In genomic region chr15:66659384-66659783, GRCh38 we compare ENCODE assay signal across 20 cellular contexts. TPM values are rescaled to one million over a fixed set of nuclear protein-coding genes. Genes with fewer than 3 reads are reported as not detected.
A peak's percentile ranks its signal among the peaks of the same experiment; 100 is the strongest.
DNase-seq lines count a peak whose midpoint lies in the region; ATAC-seq, FAIRE-seq and TF ChIP-seq lines count a peak whose summit lies in the region.
"Had no signal": no experiment of that assay in that cellular context is flagged by ENCODE, and none has a peak within 500 bp of the region (broad histone marks: within the 10 kb centered on the region; RNA-seq: fewer than 3 reads in every experiment).

No MANE protein-coding gene starts in this region.

- H3K4ac ChIP-seq in trophoblast cell (ENCODE audit: low read depth, low read length) = no peak overlapping the region
- H3K4ac ChIP-seq in mesenchymal stem cell (ENCODE audit: low read depth in 1 of 2, low read length in 2 of 2) = no peak overlapping the region

- H2BK12ac ChIP-seq in trophoblast cell (ENCODE audit: low read length) (peak overlapping the region; percentile 73), mesenchymal stem cell (ENCODE audit: low read length in 2 of 2) (no peak overlapping the region)

- H2BK120ac ChIP-seq in trophoblast cell (ENCODE audit: insufficient read depth, low read length, poor library complexity) (no peak overlapping the region), mesenchymal stem cell (ENCODE audit: low read depth, low read length) (no peak overlapping the region)

- H3K4me3 ChIP-seq in right cardiac atrium (ENCODE audit: low read length) (no peak overlapping the region), right atrium auricular region (no peak overlapping the region), MM.1S (ENCODE audit: low read length) (no peak overlapping the region), endothelial cell of umbilical vein (replicated peaks in 1 of 3; ENCODE audit: insufficient read depth in 1 of 3, low read depth in 1 of 3, low read length in 3 of 3) (no peak overlapping the region), trophoblast cell (ENCODE audit: low read depth, low read length) (no peak overlapping the region), mesenchymal stem cell (ENCODE audit: insufficient read depth in 1 of 2, low read depth in 1 of 2, low read length in 2 of 2) (no peak overlapping the region)
- H3K4me3 ChIP-seq: GM23338 had no signal

- dilution Hi-C loops in endothelial cell of umbilical vein (cut with MboI; ENCODE audit: extremely low pct_ligation_motif_present, low sequenced_read_pairs) = no loop called here

- 0 out of 2 replicates have a peak overlapping the region, but pooled peaks have one; percentile 35 for H3K4me2 ChIP-seq in MM.1S (ENCODE audit: low read depth, low read length)
- peak overlapping the region; percentile 4 for H3K4me2 ChIP-seq in endothelial cell of umbilical vein (ENCODE audit: insufficient read depth, low read length)
- no peak overlapping the region for H3K4me2 ChIP-seq in trophoblast cell (ENCODE audit: low read length)
- H3K4me2 ChIP-seq in mesenchymal stem cell (ENCODE audit: low read length, poor library complexity, severe bottlenecking) = no peak overlapping the region
- H3K4me2 ChIP-seq: GM23338 had no signal

- H3K9me2 ChIP-seq in MM.1S (replicated peaks; ENCODE audit: insufficient read depth, low read length) = no peaks in the 10 kb centered on the region

- H3K9ac ChIP-seq in MM.1S (ENCODE audit: low read length) = no peak overlapping the region
- no peak overlapping the region for H3K9ac ChIP-seq in endothelial cell of umbilical vein (replicated peaks; ENCODE audit: extremely low read depth, insufficient read depth, low read length)
- H3K9ac ChIP-seq in trophoblast cell (ENCODE audit: low read length) = no peak overlapping the region
- H3K9ac ChIP-seq in mesenchymal stem cell (ENCODE audit: low read length) = no peak overlapping the region

- H3F3A ChIP-seq in MM.1S (ENCODE audit: insufficient read depth, low read length) = no peaks in the 10 kb centered on the region

- H3K79me2 ChIP-seq in MM.1S (ENCODE audit: low read length) (no peaks in the 10 kb centered on the region), endothelial cell of umbilical vein (ENCODE audit: control insufficient read depth, insufficient read depth, low read length) (no peaks in the 10 kb centered on the region), trophoblast cell (ENCODE audit: control insufficient read depth, insufficient read depth, low read length, poor library complexity) (no peaks in the 10 kb centered on the region)

- no peak for ATAC-seq in right cardiac atrium
- ATAC-seq: GM23338, HCT116 had no signal

- no peak overlapping the region for H4K91ac ChIP-seq in trophoblast cell (ENCODE audit: low read depth, low read length)
- no peak overlapping the region for H4K91ac ChIP-seq in mesenchymal stem cell (ENCODE audit: low read length)

- no TSS peak for BruUV-seq in endothelial cell of umbilical vein (replicated peaks; lab: Mats Ljungman, UMichigan)

- TF ChIP-seq CTCF in right atrium auricular region (IDR thresholded peaks at IDR 0.05) (no peak), MM.1S (IDR thresholded peaks at IDR 0.05; ENCODE audit: low read length) (no peak), endothelial cell of umbilical vein (IDR thresholded peaks at IDR 0.05; ENCODE audit: extremely low read depth in 1 of 2, insufficient read depth in 1 of 2, low read depth in 1 of 2, low read length in 2 of 2) (no peak)

- TF ChIP-seq POLR2A in endothelial cell of umbilical vein (IDR thresholded peaks at IDR 0.05; ENCODE audit: low read depth, low read length) = no peak

- H2BK5ac ChIP-seq in trophoblast cell (ENCODE audit: low read depth, low read length, poor library complexity) = no peak overlapping the region
- no peak overlapping the region for H2BK5ac ChIP-seq in mesenchymal stem cell (ENCODE audit: low read depth, low read length, poor library complexity, severe bottlenecking)

- H2AFZ ChIP-seq in MM.1S (ENCODE audit: low read length) = no peak overlapping the region
- no peak overlapping the region for H2AFZ ChIP-seq in endothelial cell of umbilical vein (ENCODE audit: low read depth, low read length)
- H2AFZ ChIP-seq in trophoblast cell (ENCODE audit: insufficient read depth, low read length, poor library complexity) = no peak overlapping the region
- H2AFZ ChIP-seq in mesenchymal stem cell (ENCODE audit: low read depth, low read length) = no peak overlapping the region
- H2AFZ ChIP-seq: GM23338 had no signal

- no peaks in the 10 kb centered on the region for H3K36me3 ChIP-seq in right atrium auricular region
- H3K36me3 ChIP-seq in MM.1S (replicated peaks; ENCODE audit: insufficient read depth, low read length) = no peaks in the 10 kb centered on the region
- H3K36me3 ChIP-seq in endothelial cell of umbilical vein (ENCODE audit: control insufficient read depth in 2 of 2, extremely low read depth in 1 of 2, insufficient read depth in 2 of 2, low read length in 2 of 2) = no peaks in the 10 kb centered on the region
- no peaks in the 10 kb centered on the region for H3K36me3 ChIP-seq in trophoblast cell (ENCODE audit: control insufficient read depth in 1 of 2, insufficient read depth in 2 of 2, low read length in 2 of 2)
- peaks cover 0 to 3% of the 10 kb centered on the region in 2 experiments for H3K36me3 ChIP-seq in mesenchymal stem cell (ENCODE audit: control insufficient read depth in 1 of 2, insufficient read depth in 2 of 2, low read depth in 1 of 2, low read length in 2 of 2)

- H4K20me1 ChIP-seq in MM.1S (ENCODE audit: insufficient read depth, low read length) (no peaks in the 10 kb centered on the region), endothelial cell of umbilical vein (replicated peaks; ENCODE audit: control insufficient read depth, extremely low read depth, insufficient read depth, low read length) (no peaks in the 10 kb centered on the region)

- no peak overlapping the region for H4K12ac ChIP-seq in trophoblast cell (ENCODE audit: low read depth, low read length)

- POLR2A ChIA-PET in endothelial cell of umbilical vein (lab: Charles Lee) = no interaction called here

- H3K27me3 ChIP-seq in right cardiac atrium (ENCODE audit: control insufficient read depth, insufficient read depth) = no peaks in the 10 kb centered on the region
- no peaks in the 10 kb centered on the region for H3K27me3 ChIP-seq in right atrium auricular region
- H3K27me3 ChIP-seq in MM.1S (replicated peaks; ENCODE audit: insufficient read depth, low read length) = no peaks in the 10 kb centered on the region
- H3K27me3 ChIP-seq in endothelial cell of umbilical vein (ENCODE audit: control insufficient read depth in 2 of 2, insufficient read depth in 2 of 2, low read length in 2 of 2) = no peaks in the 10 kb centered on the region
- no peaks in the 10 kb centered on the region for H3K27me3 ChIP-seq in trophoblast cell (ENCODE audit: insufficient read depth, low read length)
- peaks cover 0 to under 1% of the 10 kb centered on the region in 2 experiments for H3K27me3 ChIP-seq in mesenchymal stem cell (ENCODE audit: control insufficient read depth in 1 of 2, insufficient read depth in 1 of 2, low read length in 2 of 2)

- H3K4me1 ChIP-seq in right cardiac atrium (ENCODE audit: control insufficient read depth, insufficient read depth, low read length) (peaks cover 26% of the 10 kb centered on the region), right atrium auricular region (peaks cover 0 to 33% of the 10 kb centered on the region in 2 donors), MM.1S (ENCODE audit: low read length) (peaks cover 7% of the 10 kb centered on the region), endothelial cell of umbilical vein (ENCODE audit: control insufficient read depth, extremely low read depth, insufficient read depth, low read length) (peaks cover 38% of the 10 kb centered on the region), trophoblast cell (ENCODE audit: control insufficient read depth in 1 of 2, insufficient read depth in 2 of 2, low read length in 2 of 2) (peaks cover 39 to 43% of the 10 kb centered on the region in 2 experiments), mesenchymal stem cell (ENCODE audit: control insufficient read depth, insufficient read depth, low read depth, low read length) (peaks cover 13% of the 10 kb centered on the region)
- H3K4me1 ChIP-seq: Caco-2 had no signal

- no peaks in the 10 kb centered on the region for H3K9me1 ChIP-seq in endothelial cell of umbilical vein (replicated peaks; ENCODE audit: control insufficient read depth, extremely low read depth, insufficient read depth, low read length)

- intact Hi-C loops in right cardiac atrium (cut with DNase I) (loop anchor here in 1 of 4 donors (5.0 kb wide), 1 partner anchor 37 kb away; no protein-coding TSS in a partner anchor), endothelial cell of umbilical vein (cut with micrococcal nuclease) (no loop called here), posterior vena cava (cut with DNase I) (no loop called here)

- H3K79me1 ChIP-seq in trophoblast cell (ENCODE audit: low read length) = peaks cover 34% of the 10 kb centered on the region
- H3K79me1 ChIP-seq in mesenchymal stem cell (replicated peaks; ENCODE audit: low read length, poor library complexity, severe bottlenecking) = no peaks in the 10 kb centered on the region

- H2BK15ac ChIP-seq in mesenchymal stem cell (ENCODE audit: low read depth, poor library complexity, severe bottlenecking) = no peak overlapping the region

- peak overlapping the region; percentile 52 for H2AK5ac ChIP-seq in trophoblast cell (ENCODE audit: low read length)
- H2AK5ac ChIP-seq in mesenchymal stem cell (ENCODE audit: low read length, severe bottlenecking) = no peak overlapping the region

- 90% methylated on average over 3 of the region's 3 CpGs for WGBS in right cardiac atrium
- no CpG with 5 or more reads among the region's 3 CpGs for WGBS in trophoblast cell (ENCODE audit: extremely low coverage, insufficient coverage, insufficient read length)
- WGBS in mesenchymal stem cell = 92% methylated on average over 2 of the region's 3 CpGs

- H4K8ac ChIP-seq in trophoblast cell (ENCODE audit: low read depth, low read length) (no peak overlapping the region), mesenchymal stem cell (ENCODE audit: low read length) (no peak overlapping the region)

- H3K18ac ChIP-seq in trophoblast cell (ENCODE audit: low read length) (no peak overlapping the region), mesenchymal stem cell (ENCODE audit: low read depth in 1 of 2, low read length in 2 of 2) (no peak overlapping the region)

- H3K14ac ChIP-seq in trophoblast cell (ENCODE audit: low read length) (no peak overlapping the region), mesenchymal stem cell (ENCODE audit: low read length in 2 of 2) (no peak overlapping the region)

- H3K23ac ChIP-seq in trophoblast cell (ENCODE audit: low read length) (no peak overlapping the region), mesenchymal stem cell (ENCODE audit: low read length in 2 of 2) (no peak overlapping the region)

- CTCF ChIA-PET in endothelial cell of umbilical vein (lab: Charles Lee) = interaction anchor here (1.1 kb wide), 1 partner anchor 14 kb away, joined by 3 read pairs; no protein-coding TSS in a partner anchor

- peak; percentile 35 for FAIRE-seq in endothelial cell of umbilical vein (lab: Jason Lieb, UNC)
- FAIRE-seq: HTR-8/SVneo had no signal

- DNase-seq in right cardiac atrium (no peak), right atrium auricular region (ENCODE audit: low spot score) (no peak), MM.1S (no peak), endothelial cell of umbilical vein (ENCODE audit: low read depth, low spot score) (no peak), trophoblast cell (no peak), posterior vena cava (ENCODE audit: low spot score) (no peak), mesenchymal stem cell (no peak), GDM1 (lab: John Stamatoyannopoulos, UW) (no peak)
- DNase-seq: Caco-2; CD4-positive, alpha-beta T cell; DMS153; DMS79; GF-D8; H7; HFFc6; IMR-90 had no signal

- no peaks in the 10 kb centered on the region for H3K9me3 ChIP-seq in right cardiac atrium (ENCODE audit: control insufficient read depth, low read length)
- no peaks in the 10 kb centered on the region for H3K9me3 ChIP-seq in right atrium auricular region
- H3K9me3 ChIP-seq in MM.1S (replicated peaks; ENCODE audit: insufficient read depth, low read length) = no peaks in the 10 kb centered on the region
- no peaks in the 10 kb centered on the region for H3K9me3 ChIP-seq in endothelial cell of umbilical vein (replicated peaks; ENCODE audit: control insufficient read depth, insufficient read depth, low read length)
- H3K9me3 ChIP-seq in trophoblast cell (ENCODE audit: insufficient read depth, low read depth, low read length) = no peaks in the 10 kb centered on the region
- H3K9me3 ChIP-seq in mesenchymal stem cell (ENCODE audit: control insufficient read depth, low read length) = no peaks in the 10 kb centered on the region
- H3K9me3 ChIP-seq: Caco-2 had no signal

- H3K27ac ChIP-seq in right cardiac atrium (ENCODE audit: low read length) (peak overlapping the region; percentile 56), right atrium auricular region (no peak overlapping the region), MM.1S (ENCODE audit: low read length) (no peak overlapping the region), endothelial cell of umbilical vein (ENCODE audit: insufficient read depth, low read depth, low read length) (no peak overlapping the region), trophoblast cell (ENCODE audit: low read depth, low read length) (no peak overlapping the region), mesenchymal stem cell (ENCODE audit: low read length, poor library complexity, severe bottlenecking) (no peak overlapping the region)
- H3K27ac ChIP-seq: C4-2B had no signal

RNA-seq across cellular contexts. Expression of gene SMAD6, which starts 42.7 kb away (rescaled TPM):
- 10 to 100 TPM; 54.5 to 68.8 (median 63.2) TPM for total RNA-seq in right cardiac atrium
- 31.6 TPM for polyA plus RNA-seq in right cardiac atrium
- total RNA-seq in right atrium auricular region = 100 to 1,000 TPM in 1 of 2 donors, 10 to 100 TPM in 1; 20.8 to 104 TPM
- 12.4 and 12.5 TPM in 2 replicates for total RNA-seq in endothelial cell of umbilical vein
- 7.3 and 8.8 TPM in 2 replicates for polyA plus RNA-seq in endothelial cell of umbilical vein
- polyA plus RNA-seq in endothelial cell of umbilical vein (2011; cell fraction: cytosol; rRNA removed) = 3.5 and 4.0 TPM in 2 replicates
- polyA plus RNA-seq in endothelial cell of umbilical vein (2011; cell fraction: nucleus; rRNA removed) = 22.2 and 24.2 TPM in 2 replicates
- polyA plus RNA-seq in endothelial cell of umbilical vein (2012) = 5.8 and 11.3 TPM in 2 replicates
- 28.0 and 29.7 TPM in 2 replicates for polyA minus RNA-seq in endothelial cell of umbilical vein
- 45.7 TPM for polyA minus RNA-seq in endothelial cell of umbilical vein (2011; cell fraction: cytosol; rRNA and poly(A)+ RNA removed)
- polyA minus RNA-seq in endothelial cell of umbilical vein (2011; cell fraction: nucleus; rRNA and poly(A)+ RNA removed) = 22.4 and 35.7 TPM in 2 replicates
- polyA plus RNA-seq in trophoblast cell (2013) = 29.5 and 30.6 TPM in 2 replicates
- total RNA-seq in posterior vena cava = 10 to 100 TPM; 17.4 to 18.4 TPM
- 5.5 TPM for polyA plus RNA-seq in mesenchymal stem cell (2013, experiment 1 of 2)
- polyA plus RNA-seq in mesenchymal stem cell (2013, experiment 2 of 2) = 5.6 TPM

Comparison
In these comparisons a context has a peak if more than half of its experiments do, and no peak if none do; other contexts are left out.
1. H3K4me2 ChIP-seq: peak in MM.1S (single experiment) and endothelial cell of umbilical vein (single experiment); none in trophoblast cell (single experiment) and mesenchymal stem cell (single experiment).